43 cellular contexts compared by ENCODE assay signal in the genomic region with DNA sequence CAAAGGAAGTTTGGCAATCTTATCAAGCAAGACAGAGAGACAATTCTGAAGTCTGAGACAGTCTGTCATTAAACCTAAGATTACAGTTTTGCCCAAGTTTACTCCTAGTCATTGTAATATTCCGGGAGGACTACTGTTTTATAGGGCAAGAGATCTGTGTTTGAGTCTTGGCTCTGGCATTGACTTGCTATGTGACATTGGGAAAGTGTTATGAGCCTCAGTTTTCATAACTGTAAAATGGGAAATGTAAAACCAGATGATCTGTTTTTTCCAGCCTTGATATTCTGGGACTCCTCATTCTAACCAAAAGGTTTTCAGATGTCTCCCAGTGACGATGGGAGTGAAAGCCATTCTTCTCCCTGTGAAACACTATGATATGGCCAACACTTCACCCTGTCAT. TPM values are rescaled to one million over a fixed set of nuclear protein-coding genes. Genes with fewer than 3 reads are reported as not detected.
"Had no signal": no experiment of that assay in that cellular context is flagged by ENCODE, and none has a peak within 500 bp of the region (broad histone marks: within the 10 kb centered on the region; RNA-seq: fewer than 3 reads in every experiment).

No MANE protein-coding gene starts in this region.

- H3K4me3 Mint-ChIP-seq: activated naive CD4-positive, alpha-beta T cell treated with anti-CD3 and anti-CD28 coated beads for 36 hours; activated naive CD4-positive, alpha-beta T cell treated with anti-CD3 and anti-CD28 coated beads, Interleukin-2, amount 10 ng/mL, durations not matched to agents 7 days and 5 days; activated naive CD4-positive, alpha-beta T cell treated with anti-CD3 and anti-CD28 coated beads, Interleukin-2, amount 50 U/mL, for 24 hours; activated naive CD8-positive, alpha-beta T cell; activated naive CD8-positive, alpha-beta T cell treated with anti-CD3 and anti-CD28 coated beads for 36 hours; activated naive CD8-positive, alpha-beta T cell treated with anti-CD3 and anti-CD28 coated beads, Interleukin-2, amount 10 ng/mL, durations not matched to agents 7 days and 5 days; activated naive CD8-positive, alpha-beta T cell treated with anti-CD3 and anti-CD28 coated beads, Interleukin-2, amount 50 U/mL, for 24 hours; activated T-cell treated with anti-CD3 and anti-CD28 coated beads, Interleukin-2, amount 50 U/mL, for 4 hours; activated T-cell treated with anti-CD3 and anti-CD28 coated beads, Interleukin-2, amount 50 U/mL, for 72 hours; activated T-helper 1 cell treated with anti-CD3 and anti-CD28 coated beads, Interleukin-12 subunit alpha, Interleukin-12 subunit beta, Interleukin-2, Interleukin-4 antibody, amounts not matched to agents 30 ng/mL and 10 ng/mL and 1 ng/mL, durations not matched to agents 14 hours and 24 hours and 36 hours; activated T-helper 17 cell treated with anti-CD3 and anti-CD28 coated beads, Interleukin-2, amount 50 U/mL, for 72 hours; brain; central memory CD8-positive, alpha-beta T cell had no signal

- ATAC-seq: activated naive CD4-positive, alpha-beta T cell treated with anti-CD3 and anti-CD28 coated beads, Interleukin-2, amount 50 U/mL, for 72 hours; activated naive CD8-positive, alpha-beta T cell treated with anti-CD3 and anti-CD28 coated beads, Interleukin-2, amount 50 U/mL, for 24 hours; activated T-cell treated with anti-CD3 and anti-CD28 coated beads, Interleukin-2, amount 50 U/mL, for 4 hours; activated T-cell treated with anti-CD3 and anti-CD28 coated beads, Interleukin-2, amount 50 U/mL, for 72 hours; activated T-helper 17 cell treated with anti-CD3 and anti-CD28 coated beads, Interleukin-2, amount 50 U/mL, for 72 hours; body of pancreas had no signal

- H3K36me3 Mint-ChIP-seq: activated naive CD4-positive, alpha-beta T cell treated with anti-CD3 and anti-CD28 coated beads, Interleukin-2, amount 10 ng/mL, durations not matched to agents 7 days and 5 days; activated naive CD4-positive, alpha-beta T cell treated with anti-CD3 and anti-CD28 coated beads, Interleukin-2, amount 50 U/mL, for 24 hours; activated naive CD4-positive, alpha-beta T cell treated with anti-CD3 and anti-CD28 coated beads, Interleukin-2, amount 50 U/mL, for 72 hours; activated naive CD8-positive, alpha-beta T cell; activated naive CD8-positive, alpha-beta T cell treated with anti-CD3 and anti-CD28 coated beads for 36 hours; activated naive CD8-positive, alpha-beta T cell treated with anti-CD3 and anti-CD28 coated beads, Interleukin-2, amount 10 ng/mL, durations not matched to agents 7 days and 5 days; brain had no signal

- FAIRE-seq: astrocyte, bronchial epithelial cell, colon had no signal

- H3K27ac ChIP-seq: adrenal gland, ascending aorta, body of pancreas, brain microvascular endothelial cell, breast epithelium, cardiac muscle cell had no signal

- H3K9me3 ChIP-seq: adrenal gland, ascending aorta, body of pancreas, breast epithelium had no signal

- H3K36me3 ChIP-seq: adrenal gland, ascending aorta, brain microvascular endothelial cell, breast epithelium, cardiac muscle cell had no signal

- H3K9me3 Mint-ChIP-seq: activated naive CD4-positive, alpha-beta T cell treated with anti-CD3 and anti-CD28 coated beads for 36 hours; activated naive CD4-positive, alpha-beta T cell treated with anti-CD3 and anti-CD28 coated beads, Interleukin-2, amount 10 ng/mL, durations not matched to agents 7 days and 5 days; activated naive CD4-positive, alpha-beta T cell treated with anti-CD3 and anti-CD28 coated beads, Interleukin-2, amount 50 U/mL, for 24 hours; activated naive CD4-positive, alpha-beta T cell treated with anti-CD3 and anti-CD28 coated beads, Interleukin-2, amount 50 U/mL, for 72 hours; activated naive CD8-positive, alpha-beta T cell treated with anti-CD3 and anti-CD28 coated beads, Interleukin-2, amount 50 U/mL, for 24 hours; activated T-cell treated with anti-CD3 and anti-CD28 coated beads, Interleukin-2, amount 50 U/mL, for 4 hours; activated T-helper 1 cell treated with anti-CD3 and anti-CD28 coated beads, Interleukin-12 subunit alpha, Interleukin-12 subunit beta, Interleukin-2, Interleukin-4 antibody, amounts not matched to agents 30 ng/mL and 10 ng/mL and 1 ng/mL, durations not matched to agents 14 hours and 24 hours and 36 hours; activated T-helper 17 cell treated with anti-CD3 and anti-CD28 coated beads, Interleukin-2, amount 50 U/mL, for 72 hours; activated T-helper 2 cell treated with anti-CD3 and anti-CD28 coated beads, Interferon-gamma antibody, Interleukin-2, Interleukin-4, amounts not matched to agents 10 μg/mL and 5 μg/mL and 100 μg/mL, durations not matched to agents 14 hours and 24 hours and 36 hours; central memory CD8-positive, alpha-beta T cell had no signal

- DNase-seq: activated effector memory CD4-positive, alpha-beta T cell treated with anti-CD3 and anti-CD28 coated beads, Interleukin-2, amount 50 U/mL, for 16 hours; activated effector memory CD4-positive, alpha-beta T cell treated with Interleukin-2 at 50 U/mL for 16 hours; activated gamma-delta T cell; activated gamma-delta T cell treated with Interleukin-2 at 50 U/mL for 16 hours; activated naive CD4-positive, alpha-beta T cell; activated naive CD4-positive, alpha-beta T cell treated with anti-CD3 and anti-CD28 coated beads for 36 hours; activated naive CD4-positive, alpha-beta T cell treated with anti-CD3 and anti-CD28 coated beads, Interleukin-2, amount 10 ng/mL, durations not matched to agents 7 days and 5 days; activated naive CD4-positive, alpha-beta T cell treated with anti-CD3 and anti-CD28 coated beads, Interleukin-2, amount 50 U/mL, for 16 hours; activated naive CD4-positive, alpha-beta T cell treated with Interleukin-2 at 50 U/mL for 16 hours; activated naive CD8-positive, alpha-beta T cell treated with anti-CD3 and anti-CD28 coated beads for 36 hours; activated naive CD8-positive, alpha-beta T cell treated with anti-CD3 and anti-CD28 coated beads, Interleukin-2, amount 10 ng/mL, durations not matched to agents 7 days and 5 days; activated naive CD8-positive, alpha-beta T cell treated with anti-CD3 and anti-CD28 coated beads, Interleukin-2, amount 50 U/mL, for 24 hours; activated T-cell treated with anti-CD3 and anti-CD28 coated beads, Interleukin-2, amount 50 U/mL, for 4 hours; activated T-cell treated with anti-CD3 and anti-CD28 coated beads, Interleukin-2, amount 50 U/mL, for 48 hours; activated T-cell treated with anti-CD3 and anti-CD28 coated beads, Interleukin-2, amount 50 U/mL, for 72 hours; adrenal gland; amniotic stem cell; amygdala; anterior cingulate cortex; aorta; body of pancreas; brain microvascular endothelial cell; caudate nucleus; central memory CD4-positive, alpha-beta T cell; cerebellar nuclear complex had no signal

- H3K4me3 ChIP-seq: adrenal gland, ascending aorta, body of pancreas, breast epithelium, cardiac muscle cell had no signal

- H3K4me1 ChIP-seq: adrenal gland, ascending aorta, body of pancreas, breast epithelium had no signal

- H3K27me3 ChIP-seq: ascending aorta, body of pancreas, brain microvascular endothelial cell, breast epithelium, cardiac muscle cell had no signal

- H3K27ac Mint-ChIP-seq: activated naive CD4-positive, alpha-beta T cell treated with anti-CD3 and anti-CD28 coated beads for 36 hours; activated naive CD4-positive, alpha-beta T cell treated with anti-CD3 and anti-CD28 coated beads, Interleukin-2, amount 10 ng/mL, durations not matched to agents 7 days and 5 days; activated naive CD4-positive, alpha-beta T cell treated with anti-CD3 and anti-CD28 coated beads, Interleukin-2, amount 50 U/mL, for 24 hours; activated naive CD4-positive, alpha-beta T cell treated with anti-CD3 and anti-CD28 coated beads, Interleukin-2, amount 50 U/mL, for 72 hours; activated naive CD8-positive, alpha-beta T cell; activated naive CD8-positive, alpha-beta T cell treated with anti-CD3 and anti-CD28 coated beads for 36 hours; activated naive CD8-positive, alpha-beta T cell treated with anti-CD3 and anti-CD28 coated beads, Interleukin-2, amount 10 ng/mL, durations not matched to agents 7 days and 5 days; activated naive CD8-positive, alpha-beta T cell treated with anti-CD3 and anti-CD28 coated beads, Interleukin-2, amount 50 U/mL, for 24 hours; activated T-cell treated with anti-CD3 and anti-CD28 coated beads, Interleukin-2, amount 50 U/mL, for 72 hours; activated T-helper 1 cell treated with anti-CD3 and anti-CD28 coated beads, Interleukin-12 subunit alpha, Interleukin-12 subunit beta, Interleukin-2, Interleukin-4 antibody, amounts not matched to agents 30 ng/mL and 10 ng/mL and 1 ng/mL, durations not matched to agents 14 hours and 24 hours and 36 hours; activated T-helper 17 cell treated with anti-CD3 and anti-CD28 coated beads, Interleukin-2, amount 50 U/mL, for 72 hours; activated T-helper 2 cell treated with anti-CD3 and anti-CD28 coated beads, Interferon-gamma antibody, Interleukin-2, Interleukin-4, amounts not matched to agents 10 μg/mL and 5 μg/mL and 100 μg/mL, durations not matched to agents 14 hours and 24 hours and 36 hours; brain had no signal

- H3K4me1 Mint-ChIP-seq: activated naive CD4-positive, alpha-beta T cell treated with anti-CD3 and anti-CD28 coated beads, Interleukin-2, amount 10 ng/mL, durations not matched to agents 7 days and 5 days; activated naive CD4-positive, alpha-beta T cell treated with anti-CD3 and anti-CD28 coated beads, Interleukin-2, amount 50 U/mL, for 24 hours; activated naive CD8-positive, alpha-beta T cell treated with anti-CD3 and anti-CD28 coated beads for 36 hours; activated naive CD8-positive, alpha-beta T cell treated with anti-CD3 and anti-CD28 coated beads, Interleukin-2, amount 10 ng/mL, durations not matched to agents 7 days and 5 days; activated naive CD8-positive, alpha-beta T cell treated with anti-CD3 and anti-CD28 coated beads, Interleukin-2, amount 50 U/mL, for 24 hours; activated T-helper 17 cell treated with anti-CD3 and anti-CD28 coated beads, Interleukin-2, amount 50 U/mL, for 72 hours; brain; central memory CD8-positive, alpha-beta T cell had no signal

RNA-seq across cellular contexts. Expression of a gene that starts 24.3 kb away (rescaled TPM):
- total RNA-seq: activated naive CD4-positive, alpha-beta T cell treated with anti-CD3 and anti-CD28 coated beads for 36 hours; activated naive CD4-positive, alpha-beta T cell treated with anti-CD3 and anti-CD28 coated beads, Interleukin-2, amount 50 U/mL, for 72 hours; activated naive CD8-positive, alpha-beta T cell treated with anti-CD3 and anti-CD28 coated beads for 36 hours; activated T-cell treated with anti-CD3 and anti-CD28 coated beads, Interleukin-2, amount 50 U/mL, for 72 hours; activated T-helper 1 cell treated with anti-CD3 and anti-CD28 coated beads, Interleukin-12 subunit alpha, Interleukin-12 subunit beta, Interleukin-2, Interleukin-4 antibody, amounts not matched to agents 30 ng/mL and 10 ng/mL and 1 ng/mL, durations not matched to agents 14 hours and 24 hours and 36 hours; activated T-helper 2 cell treated with anti-CD3 and anti-CD28 coated beads, Interferon-gamma antibody, Interleukin-2, Interleukin-4, amounts not matched to agents 10 μg/mL and 5 μg/mL and 100 μg/mL, durations not matched to agents 14 hours and 24 hours and 36 hours; bronchial epithelial cell; cardiac muscle cell had no signal

RNA-seq across cellular contexts. Expression of a gene that starts 29.9 kb away (rescaled TPM):
- total RNA-seq: activated naive CD4-positive, alpha-beta T cell treated with anti-CD3 and anti-CD28 coated beads for 36 hours; activated naive CD4-positive, alpha-beta T cell treated with anti-CD3 and anti-CD28 coated beads, Interleukin-2, amount 50 U/mL, for 72 hours; activated naive CD8-positive, alpha-beta T cell treated with anti-CD3 and anti-CD28 coated beads for 36 hours; activated naive CD8-positive, alpha-beta T cell treated with anti-CD3 and anti-CD28 coated beads, Interleukin-2, amount 10 ng/mL, durations not matched to agents 7 days and 5 days; activated T-cell treated with anti-CD3 and anti-CD28 coated beads, Interleukin-2, amount 50 U/mL, for 4 hours; activated T-cell treated with anti-CD3 and anti-CD28 coated beads, Interleukin-2, amount 50 U/mL, for 72 hours; activated T-helper 1 cell treated with anti-CD3 and anti-CD28 coated beads, Interleukin-12 subunit alpha, Interleukin-12 subunit beta, Interleukin-2, Interleukin-4 antibody, amounts not matched to agents 30 ng/mL and 10 ng/mL and 1 ng/mL, durations not matched to agents 14 hours and 24 hours and 36 hours; activated T-helper 17 cell treated with anti-CD3 and anti-CD28 coated beads, Interleukin-2, amount 50 U/mL, for 72 hours; activated T-helper 2 cell treated with anti-CD3 and anti-CD28 coated beads, Interferon-gamma antibody, Interleukin-2, Interleukin-4, amounts not matched to agents 10 μg/mL and 5 μg/mL and 100 μg/mL, durations not matched to agents 14 hours and 24 hours and 36 hours; adrenal gland; aorta; ascending aorta; astrocyte; breast epithelium; bronchial epithelial cell; cardiac muscle cell; cardiac septum; cerebellum; chondrocyte had no signal
- polyA plus RNA-seq: adipose tissue, adrenal gland, cardiac muscle cell had no signal
